Comparison of ENCODE assay signal across 14 cellular contexts in the genomic region with DNA sequence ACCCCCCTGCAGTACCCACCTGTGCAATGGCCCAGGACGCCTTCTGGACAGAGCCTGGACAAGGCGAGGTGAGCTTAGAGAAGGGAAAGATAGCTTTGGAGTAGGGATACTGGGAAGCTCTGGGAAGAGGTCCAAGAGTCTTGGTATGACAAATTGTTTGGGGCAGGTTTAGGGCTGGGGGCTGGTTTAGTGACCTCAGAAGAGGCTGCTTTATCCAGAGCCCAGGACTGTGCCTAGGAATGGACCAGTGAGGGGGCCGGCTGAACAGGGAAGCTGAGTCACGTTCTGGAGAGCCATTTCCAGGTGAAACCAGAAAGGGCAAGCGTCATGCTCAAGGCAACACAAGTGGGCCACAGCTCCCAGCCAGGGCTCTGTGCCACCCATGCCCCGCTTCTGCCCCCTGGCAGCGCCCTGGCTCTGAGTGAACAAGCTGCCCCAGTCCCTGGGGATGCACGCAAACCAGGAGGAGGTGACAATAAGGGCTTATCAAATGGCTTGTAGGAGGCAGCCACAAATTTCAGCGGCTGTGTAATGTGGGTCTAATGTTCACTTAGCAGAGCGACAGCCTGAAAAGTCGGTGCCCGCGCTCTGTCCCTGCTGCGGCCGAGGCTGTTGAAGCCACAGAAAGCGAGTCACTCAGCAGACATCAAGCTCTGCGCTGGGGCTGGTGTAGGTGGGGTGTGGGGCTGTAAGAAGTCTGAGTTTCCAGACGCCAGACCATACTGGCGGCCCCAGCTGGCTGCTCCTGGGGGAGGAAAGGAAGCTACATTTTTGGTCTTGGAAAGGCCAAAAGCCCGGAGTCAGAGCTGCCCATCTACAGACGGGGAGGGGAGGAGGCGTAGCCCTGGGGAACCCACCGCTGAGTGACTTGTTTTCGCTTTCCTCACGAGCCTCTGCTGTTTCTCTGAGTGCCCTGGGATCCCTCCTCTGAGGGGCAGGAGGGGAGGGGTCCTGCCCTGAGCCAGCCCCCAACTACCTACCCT. TPM values are rescaled to one million over a fixed set of nuclear protein-coding genes. Genes with fewer than 3 reads are reported as not detected.
DNase-seq lines count a peak whose midpoint lies in the region; ATAC-seq, FAIRE-seq and TF ChIP-seq lines count a peak whose summit lies in the region.
"Had no signal": no experiment of that assay in that cellular context is flagged by ENCODE, and none has a peak within 500 bp of the region (broad histone marks: within the 10 kb centered on the region; RNA-seq: fewer than 3 reads in every experiment).

No MANE protein-coding gene starts in this region.

- POLR2A ChIA-PET in HepG2 (lab: Yijun Ruan, JAX) = no interaction called here

- H3K27ac ChIP-seq in HepG2 (ENCODE audit: extremely low read length, insufficient read depth, low read length) = no peak overlapping the region
- H3K27ac ChIP-seq in right lobe of liver = no peak overlapping the region
- H3K27ac ChIP-seq: C4-2B, KMS-11 had no signal

- H2AFZ ChIP-seq in HepG2 (ENCODE audit: low read length) = no peak overlapping the region

- 16% methylated on average over 20 of the region's 25 CpGs for WGBS in HepG2 (ENCODE audit: low lambda C conversion rate)
- WGBS in right lobe of liver (ENCODE audit: insufficient coverage, low coverage, low lambda C conversion rate, missing lambda C conversion rate) = 52% methylated on average over 11 of the region's 25 CpGs

- H3K27me3 ChIP-seq in HepG2 (ENCODE audit: control insufficient read depth in 1 of 2, insufficient read depth in 2 of 2, low read length in 2 of 2) (peaks cover 5 to 71% of the 10 kb centered on the region in 2 experiments), right lobe of liver (no peaks in the 10 kb centered on the region)

- H3K9ac ChIP-seq in HepG2 (ENCODE audit: insufficient read depth, low read depth, low read length) = no peak overlapping the region
- H3K9ac ChIP-seq: KMS-11 had no signal

- CTCF ChIA-PET in HepG2 (lab: Yijun Ruan, JAX; ENCODE audit: low intra/inter-chr PET ratio, low total read pairs) = no interaction called here

- peak overlapping the region; percentile 66 for H3K4me2 ChIP-seq in HepG2 (ENCODE audit: low read depth, low read length)
- H3K4me2 ChIP-seq: KMS-11 had no signal

- no TSS peak for BruUV-seq in HepG2 (replicated peaks; lab: Mats Ljungman, UMichigan)

- H4K20me1 ChIP-seq in HepG2 (ENCODE audit: insufficient read depth, low read length) = no peaks in the 10 kb centered on the region

- H3K4me1 ChIP-seq in HepG2 (ENCODE audit: insufficient read depth, low read length) (peaks cover 69% of the 10 kb centered on the region), right lobe of liver (no peaks in the 10 kb centered on the region)

- peak; percentile 23 for ATAC-seq in HepG2
- no peak for ATAC-seq in right lobe of liver
- no peak for ATAC-seq in HG02981 (IDR thresholded peaks at IDR 0.05; ENCODE audit: unreplicated experiment)
- ATAC-seq: HCT116 had no signal

- H3K36me3 ChIP-seq in HepG2 (replicated peaks in 1 of 2; ENCODE audit: control insufficient read depth in 1 of 2, insufficient read depth in 2 of 2, low read length in 2 of 2) = no peaks in the 10 kb centered on the region
- H3K36me3 ChIP-seq in right lobe of liver = no peaks in the 10 kb centered on the region

- TF ChIP-seq POLR2A in HepG2 (IDR thresholded peaks at IDR 0.05; ENCODE audit: insufficient read depth in 1 of 2, low read depth in 2 of 2, low read length in 2 of 2) (no peak), right lobe of liver (IDR thresholded peaks at IDR 0.05) (no peak)

- no peak for FAIRE-seq in HepG2 (lab: Jason Lieb, UNC)
- FAIRE-seq: GM18507 had no signal

- in situ Hi-C loops in HepG2 (cut with HindIII; ENCODE audit: extremely low pct_ligation_motif_present, low pct_unique_long_range_greater_than_20kb) = no loop called here

- no peaks in the 10 kb centered on the region for H3K79me2 ChIP-seq in HepG2 (ENCODE audit: insufficient read depth, low read length)

- TF ChIP-seq EP300 in HepG2 (IDR thresholded peaks at IDR 0.05; ENCODE audit: low read depth in 2 of 2, low read length in 2 of 2) (no peak), HepG2 (CRISPR knock-in tag; IDR thresholded peaks at IDR 0.05; ENCODE audit: borderline replicate concordance) (no peak)

- no peak for TF ChIP-seq RAD21 in HepG2 (CRISPR knock-in tag; IDR thresholded peaks at IDR 0.05)

- TF ChIP-seq CTCF in HepG2 (CRISPR knock-in tag; IDR thresholded peaks at IDR 0.05) = no peak
- TF ChIP-seq CTCF in right lobe of liver (IDR thresholded peaks at IDR 0.05) = no peak
- TF ChIP-seq CTCF in choroid plexus epithelial cell (conservative IDR thresholded peaks at IDR 0.05; ENCODE audit: low read depth, low read length) = no peak

- H3K4me3 ChIP-seq in HepG2 (replicated peaks in 1 of 3; ENCODE audit: insufficient read depth in 1 of 3, low read depth in 2 of 3, low read length in 3 of 3) (peak overlapping the region in 1 of 3 experiments; percentile 60; a peak in 2 of 6 replicates), right lobe of liver (no peak overlapping the region), choroid plexus epithelial cell (ENCODE audit: low read depth, low read length) (no peak overlapping the region)

- H3K9me3 ChIP-seq in HepG2 (ENCODE audit: low read length) (no peaks in the 10 kb centered on the region), right lobe of liver (no peaks in the 10 kb centered on the region)

- intact Hi-C loops in HepG2 (cut with micrococcal nuclease; ENCODE audit: unreplicated experiment) (no loop called here), right lobe of liver (cut with DNase I) (no loop called here)

- DNase-seq in HepG2 (ENCODE audit: low spot score) (no peak), right lobe of liver (no peak), choroid plexus epithelial cell (ENCODE audit: low read depth) (peak; percentile 51), islet precursor cell (peak; percentile 97), NCI-H2196 (lab: John Stamatoyannopoulos, UW; ENCODE audit: unreplicated experiment) (no peak), NCI-H1694 (lab: John Stamatoyannopoulos, UW) (no peak), dedifferentiated amniotic fluid mesenchymal stem cell (ENCODE audit: extremely low spot score) (no peak)
- DNase-seq: activated B cell treated with CpG ODN at 0.5 μM for 24 hours, OCI-M1 had no signal

TF ChIP-seq in HepG2, 621 proteins besides CTCF, POLR2A, EP300 and RAD21 (continues in another document):
- TF ChIP-seq RFX3 (CRISPR knock-in tag; IDR thresholded peaks at IDR 0.05) = no peak
- TF ChIP-seq ZNF883 (CRISPR knock-in tag; IDR thresholded peaks at IDR 0.05; ENCODE audit: not compliant biosample characterization) = peak; percentile 27
- peak; percentile 95 for TF ChIP-seq HNRNPL (IDR thresholded peaks at IDR 0.05; ENCODE audit: low read depth, low read length)
- TF ChIP-seq, protein P1, sequence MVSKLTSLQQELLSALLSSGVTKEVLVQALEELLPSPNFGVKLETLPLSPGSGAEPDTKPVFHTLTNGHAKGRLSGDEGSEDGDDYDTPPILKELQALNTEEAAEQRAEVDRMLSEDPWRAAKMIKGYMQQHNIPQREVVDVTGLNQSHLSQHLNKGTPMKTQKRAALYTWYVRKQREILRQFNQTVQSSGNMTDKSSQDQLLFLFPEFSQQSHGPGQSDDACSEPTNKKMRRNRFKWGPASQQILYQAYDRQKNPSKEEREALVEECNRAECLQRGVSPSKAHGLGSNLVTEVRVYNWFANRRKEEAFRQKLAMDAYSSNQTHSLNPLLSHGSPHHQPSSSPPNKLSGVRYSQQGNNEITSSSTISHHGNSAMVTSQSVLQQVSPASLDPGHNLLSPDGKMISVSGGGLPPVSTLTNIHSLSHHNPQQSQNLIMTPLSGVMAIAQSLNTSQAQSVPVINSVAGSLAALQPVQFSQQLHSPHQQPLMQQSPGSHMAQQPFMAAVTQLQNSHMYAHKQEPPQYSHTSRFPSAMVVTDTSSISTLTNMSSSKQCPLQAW (CRISPR knock-in tag; IDR thresholded peaks at IDR 0.05) = peak; percentile 22; the same call in 1 of the 2 replicates
- no peak for TF ChIP-seq CREB1 (IDR thresholded peaks at IDR 0.05)
- TF ChIP-seq CREB1 (CRISPR knock-in tag; IDR thresholded peaks at IDR 0.05) = no peak
- TF ChIP-seq ZNF768 (CRISPR knock-in tag; IDR thresholded peaks at IDR 0.05) = 0 out of 2 replicates have a peak, but pooled peaks have one; percentile 14

RNA-seq across cellular contexts. Expression of a gene that starts 18.3 kb away (rescaled TPM):
- total RNA-seq in HepG2 (2016; rRNA removed; fragmentation: Illumina TruSeq; extraction: Trizol) (0.81 and 1.4 TPM in 2 replicates), right lobe of liver (10 to 100 TPM; 13.1 to 70.8 (median 31.6) TPM)
- 1.2 and 2.8 TPM in 2 replicates for total RNA-seq in HepG2 (2016; cell fraction: cytosol; rRNA removed; fragmentation: Illumina TruSeq; extraction: Trizol; ENCODE audit: low read depth)
- total RNA-seq in HepG2 (2016; cell fraction: insoluble cytoplasmic fraction; rRNA removed; fragmentation: Illumina TruSeq; extraction: Trizol) = 1.6 TPM in 2 replicates
- total RNA-seq in HepG2 (2016; cell fraction: membrane; rRNA removed; fragmentation: Illumina TruSeq; extraction: Trizol) = 2.9 and 3.9 TPM in 2 replicates
- total RNA-seq in HepG2 (2016; cell fraction: nucleus; rRNA removed; fragmentation: Illumina TruSeq; extraction: Trizol) = 1.2 and 1.9 TPM in 2 replicates
- polyA plus RNA-seq in HepG2 (2011; rRNA removed) = 4.4 and 6.2 TPM in 2 replicates
- 3.5 and 4.0 TPM in 2 replicates for polyA plus RNA-seq in HepG2 (2011; cell fraction: cytosol; rRNA removed)
- polyA plus RNA-seq in HepG2 (2011; cell fraction: nucleus; rRNA removed) = 13.8 and 15.6 TPM in 2 replicates
- polyA plus RNA-seq in HepG2 (2012) = 8.2 and 9.2 TPM in 2 replicates
- polyA plus RNA-seq in HepG2 (2016; cell fraction: cytosol; fragmentation: Illumina TruSeq; extraction: Trizol; ENCODE audit: low read depth) = 2.3 and 2.9 TPM in 2 replicates
- 2.0 and 2.2 TPM in 2 replicates for polyA plus RNA-seq in HepG2 (2016; cell fraction: insoluble cytoplasmic fraction; fragmentation: Illumina TruSeq; extraction: Trizol; ENCODE audit: low read depth)
- polyA plus RNA-seq in HepG2 (2016; cell fraction: membrane; fragmentation: Illumina TruSeq; extraction: Trizol; ENCODE audit: low read depth) = 3.2 and 3.7 TPM in 2 replicates
- polyA plus RNA-seq in HepG2 (2016; cell fraction: nucleus; fragmentation: Illumina TruSeq; extraction: Trizol; ENCODE audit: insufficient read depth, low read depth) = 3.0 and 3.7 TPM in 2 replicates
- 2.1 and 7.7 TPM in 2 replicates for polyA minus RNA-seq in HepG2 (2011; rRNA and poly(A)+ RNA removed; ENCODE audit: low replicate concordance)
- polyA minus RNA-seq in HepG2 (2011; cell fraction: cytosol; rRNA and poly(A)+ RNA removed) = 2.9 and 7.2 TPM in 2 replicates
- polyA minus RNA-seq in HepG2 (2011; cell fraction: nucleus; rRNA and poly(A)+ RNA removed) = 1.7 and 2.9 TPM in 2 replicates
- total RNA-seq: activated B cell treated with CpG ODN at 0.5 μM for 24 hours had no signal

Comparison
In these comparisons a context has a peak if more than half of its experiments do, and no peak if none do; other contexts are left out.
1. DNase-seq: peak in choroid plexus epithelial cell (single experiment) and islet precursor cell (single experiment); none in HepG2 (single experiment), right lobe of liver (0 of 3), NCI-H2196 (single experiment), NCI-H1694 (single experiment) and dedifferentiated amniotic fluid mesenchymal stem cell (single experiment).